13 cellular contexts compared by ENCODE assay signal in genomic region chr14:68942281-68943035, GRCh38. TPM values are rescaled to one million over a fixed set of nuclear protein-coding genes. Genes with fewer than 3 reads are reported as not detected.
DNase-seq lines count a peak whose midpoint lies in the region; ATAC-seq and TF ChIP-seq lines count a peak whose summit lies in the region.
"Had no signal": no experiment of that assay in that cellular context is flagged by ENCODE, and none has a peak within 500 bp of the region (broad histone marks: within the 10 kb centered on the region; RNA-seq: fewer than 3 reads in every experiment).

No MANE protein-coding gene starts in this region.

- intact Hi-C loops in esophagus muscularis mucosa (cut with DNase I), result loop anchor here (5.0 kb wide), 1 partner anchor 35 kb away; the partner anchor contains the start of gene ACTN1

- H3K9me3 Mint-ChIP-seq in GM23338, result no peaks in the 10 kb centered on the region
- H3K9me3 Mint-ChIP-seq: activated T-cell treated with anti-CD3 and anti-CD28 coated beads, Interleukin-2, amount 50 U/mL, for 72 hours; neural crest cell had no signal

- H3K9me2 ChIP-seq in GM23338 (ENCODE audit: insufficient read depth), result no peaks in the 10 kb centered on the region

- ATAC-seq in GM23338 (no peak), GM21737 (IDR thresholded peaks at IDR 0.05; ENCODE audit: unreplicated experiment) (no peak)
- ATAC-seq: activated T-cell treated with anti-CD3 and anti-CD28 coated beads, Interleukin-2, amount 50 U/mL, for 72 hours had no signal

- H3K9me3 ChIP-seq in SK-N-MC (ENCODE audit: low read depth, low read length) (no peaks in the 10 kb centered on the region), esophagus muscularis mucosa (no peaks in the 10 kb centered on the region), smooth muscle cell (replicated peaks; ENCODE audit: low read depth) (no peaks in the 10 kb centered on the region)
- H3K9me3 ChIP-seq: upper lobe of right lung had no signal

- H3K4me2 ChIP-seq in GM23338 (peak overlapping the region; percentile 35; the same call in 1 of the 2 replicates), smooth muscle cell (peak overlapping the region; percentile 24)

- peak overlapping the region; percentile 92 for H3K27ac Mint-ChIP-seq in GM23338
- H3K27ac Mint-ChIP-seq: activated T-cell treated with anti-CD3 and anti-CD28 coated beads, Interleukin-2, amount 50 U/mL, for 72 hours had no signal

- peaks cover 67% of the 10 kb centered on the region for H4K20me1 ChIP-seq in GM23338 (replicated peaks; ENCODE audit: insufficient read depth)
- H4K20me1 ChIP-seq in smooth muscle cell (ENCODE audit: low read depth), result peaks cover 100% of the 10 kb centered on the region

- DNase-seq in GM23338 (ENCODE audit: low spot score) (no peak), SK-N-MC (ENCODE audit: low read depth, low spot score) (no peak), esophagus muscularis mucosa (ENCODE audit: extremely low spot score) (no peak), smooth muscle cell (lab: John Stamatoyannopoulos, UW; ENCODE audit: unreplicated experiment) (no peak), NCI-H2029 (lab: John Stamatoyannopoulos, UW) (no peak), dermis blood vessel endothelial cell (no peak)
- DNase-seq: activated T-cell treated with anti-CD3 and anti-CD28 coated beads, Interleukin-2, amount 50 U/mL, for 72 hours; MM.1S; NCI-H82; T-helper 2 cell; upper lobe of right lung had no signal

- no peak for TF ChIP-seq EP300 in esophagus muscularis mucosa (IDR thresholded peaks at IDR 0.05)

- H3K9ac ChIP-seq in SK-N-MC (ENCODE audit: insufficient read length), result no peak overlapping the region
- no peak overlapping the region for H3K9ac ChIP-seq in smooth muscle cell (ENCODE audit: low read depth)

- H3K4me1 ChIP-seq in GM23338 (ENCODE audit: insufficient read depth) (peaks cover 61% of the 10 kb centered on the region), esophagus muscularis mucosa (peaks cover 97 to 100% (median 100%) of the 10 kb centered on the region in 4 donors), smooth muscle cell (ENCODE audit: low read depth) (peaks cover 39% of the 10 kb centered on the region)

- H2AFZ ChIP-seq in GM23338 (no peak overlapping the region), smooth muscle cell (ENCODE audit: low read depth) (no peak overlapping the region)

- peaks cover 7% of the 10 kb centered on the region for H3K36me3 Mint-ChIP-seq in GM23338 (ENCODE audit: low read depth)

- TF ChIP-seq CTCF in GM23338 (conservative IDR thresholded peaks at IDR 0.05; ENCODE audit: low read depth in 2 of 2) (no peak), esophagus muscularis mucosa (IDR thresholded peaks at IDR 0.05) (no peak), smooth muscle cell (IDR thresholded peaks at IDR 0.05; ENCODE audit: borderline replicate concordance, insufficient read depth, poor library complexity, severe bottlenecking) (no peak)

- no peak for TF ChIP-seq POLR2A in esophagus muscularis mucosa (IDR thresholded peaks at IDR 0.05; ENCODE audit: low read depth)

- H3K4me3 ChIP-seq in GM23338, result no peak overlapping the region
- H3K4me3 ChIP-seq in SK-N-MC, result peak overlapping the region; percentile 39; the same call in 1 of the 2 replicates
- no peak overlapping the region for H3K4me3 ChIP-seq in esophagus muscularis mucosa
- no peak overlapping the region for H3K4me3 ChIP-seq in smooth muscle cell
- H3K4me3 ChIP-seq: upper lobe of right lung had no signal

- H3K27me3 ChIP-seq in GM23338 (ENCODE audit: insufficient read depth), result no peaks in the 10 kb centered on the region
- no peaks in the 10 kb centered on the region for H3K27me3 ChIP-seq in esophagus muscularis mucosa
- no peaks in the 10 kb centered on the region for H3K27me3 ChIP-seq in smooth muscle cell (ENCODE audit: low read depth)
- H3K27me3 ChIP-seq: upper lobe of right lung had no signal

- H3K27me3 Mint-ChIP-seq in GM23338 (ENCODE audit: insufficient read depth, low read depth, poor library complexity), result peaks cover 14% of the 10 kb centered on the region

- H3K4me3 Mint-ChIP-seq in GM23338, result no peak overlapping the region; the same call in 2 of the 3 replicates
- H3K4me3 Mint-ChIP-seq: activated T-cell treated with anti-CD3 and anti-CD28 coated beads, Interleukin-2, amount 50 U/mL, for 72 hours; neural crest cell had no signal

- H3K4me1 Mint-ChIP-seq in GM23338, result peaks cover 90% of the 10 kb centered on the region

- H3K27ac ChIP-seq in GM23338 (ENCODE audit: low read depth) (peak overlapping the region; percentile 82), SK-N-MC (0 out of 2 replicates have a peak overlapping the region, but pooled peaks have one; percentile 30), esophagus muscularis mucosa (replicated peaks in 1 of 4) (peak overlapping the region; percentile 90 to 98 (median 97)), smooth muscle cell (ENCODE audit: low read depth) (peak overlapping the region; percentile 80)
- H3K27ac ChIP-seq: upper lobe of right lung had no signal

- H3K36me3 ChIP-seq in GM23338 (ENCODE audit: insufficient read depth) (no peaks in the 10 kb centered on the region), SK-N-MC (ENCODE audit: insufficient read depth, low read length) (no peaks in the 10 kb centered on the region), esophagus muscularis mucosa (peaks cover 0 to 8% (median 0%) of the 10 kb centered on the region in 4 donors), smooth muscle cell (ENCODE audit: low read depth) (no peaks in the 10 kb centered on the region)
- H3K36me3 ChIP-seq: upper lobe of right lung had no signal

- H3F3A ChIP-seq in GM23338 (replicated peaks; ENCODE audit: low read depth) (no peaks in the 10 kb centered on the region), smooth muscle cell (ENCODE audit: low read depth) (peaks cover 67% of the 10 kb centered on the region)

- 42% methylated on average over 13 of the region's 14 CpGs for WGBS in esophagus muscularis mucosa
- WGBS in smooth muscle cell (ENCODE audit: low lambda C conversion rate), result 65% methylated on average over 14 of the region's 14 CpGs

- H3K79me2 ChIP-seq in GM23338 (replicated peaks; ENCODE audit: insufficient read depth) (peaks cover 100% of the 10 kb centered on the region), smooth muscle cell (ENCODE audit: low read depth) (peaks cover 95% of the 10 kb centered on the region)

TF ChIP-seq in GM23338, 12 proteins besides CTCF, POLR2A, EP300 and RAD21 (continues in another document):
- TF ChIP-seq, protein P1, sequence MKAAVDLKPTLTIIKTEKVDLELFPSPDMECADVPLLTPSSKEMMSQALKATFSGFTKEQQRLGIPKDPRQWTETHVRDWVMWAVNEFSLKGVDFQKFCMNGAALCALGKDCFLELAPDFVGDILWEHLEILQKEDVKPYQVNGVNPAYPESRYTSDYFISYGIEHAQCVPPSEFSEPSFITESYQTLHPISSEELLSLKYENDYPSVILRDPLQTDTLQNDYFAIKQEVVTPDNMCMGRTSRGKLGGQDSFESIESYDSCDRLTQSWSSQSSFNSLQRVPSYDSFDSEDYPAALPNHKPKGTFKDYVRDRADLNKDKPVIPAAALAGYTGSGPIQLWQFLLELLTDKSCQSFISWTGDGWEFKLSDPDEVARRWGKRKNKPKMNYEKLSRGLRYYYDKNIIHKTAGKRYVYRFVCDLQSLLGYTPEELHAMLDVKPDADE (IDR thresholded peaks at IDR 0.05), result no peak
- TF ChIP-seq JUNB (IDR thresholded peaks at IDR 0.05; ENCODE audit: unreplicated experiment) (no peak), EZH2phosphoT487 (IDR thresholded peaks at IDR 0.05; ENCODE audit: unreplicated experiment) (no peak), ZNF114 (CRISPR knock-in tag; IDR thresholded peaks at IDR 0.05) (no peak)

RNA-seq across cellular contexts. Expression of gene ACTN1, which starts 36.6 kb away (rescaled TPM):
- 257 and 280 TPM in 2 replicates for total RNA-seq in GM23338 (2014; rRNA removed; shearing (Covaris generic))
- polyA plus RNA-seq in GM23338 (2016; fragmentation: Nextera tagmentation; extraction: Ambion mirVana) (121 and 129 TPM in 2 replicates), smooth muscle cell (741 and 806 TPM in 2 replicates)
- total RNA-seq in esophagus muscularis mucosa (1,000 to 10,000 TPM in 3 of 4 donors, 100 to 1,000 TPM in 1; 958 to 2,110 (median 1,439) TPM), smooth muscle cell (361 and 422 TPM in 2 replicates), dermis blood vessel endothelial cell (233 and 441 TPM in 2 replicates)

Comparison
In these comparisons a context has a peak if more than half of its experiments do, and no peak if none do; other contexts are left out.
1. H3K27ac ChIP-seq: peak in every context shown above with its lines; median percentile 97 in esophagus muscularis mucosa; 82 in GM23338; 80 in smooth muscle cell; 30 in SK-N-MC.